8 cellular contexts compared by ENCODE assay signal in genomic region chr7:44846816-44847508, GRCh38. TPM values are rescaled to one million over a fixed set of nuclear protein-coding genes. Genes with fewer than 3 reads are reported as not detected.
DNase-seq lines count a peak whose midpoint lies in the region; ATAC-seq, FAIRE-seq and TF ChIP-seq lines count a peak whose summit lies in the region.

No MANE protein-coding gene starts in this region.

- ATAC-seq in lung (ENCODE audit: insufficient read depth, low FRiP score), result no peak

- peak overlapping the region; percentile 59 for H2AFZ ChIP-seq in astrocyte (ENCODE audit: low read depth, low read length)

- peak overlapping the region; percentile 86 for H3K27ac ChIP-seq in astrocyte (ENCODE audit: low read depth, low read length)
- peak overlapping the region; percentile 96 to 99 for H3K27ac ChIP-seq in lung (ENCODE audit: low read depth in 1 of 2, low read length in 1 of 2)

- H3K27ac Mint-ChIP-seq in astrocyte (ENCODE audit: unreplicated experiment), result peak overlapping the region; percentile 97

- H3K4me2 ChIP-seq in astrocyte (ENCODE audit: low read length), result peak overlapping the region; percentile 93

- no peaks in the 10 kb centered on the region for H3K9me3 Mint-ChIP-seq in astrocyte (ENCODE audit: unreplicated experiment)

- H4K20me1 ChIP-seq in astrocyte (ENCODE audit: insufficient read depth, low read length), result peaks cover 47% of the 10 kb centered on the region

- H3K9ac ChIP-seq in astrocyte (ENCODE audit: low read length), result peak overlapping the region; percentile 96

- H3K36me3 Mint-ChIP-seq in astrocyte (ENCODE audit: low read depth, unreplicated experiment), result no peaks in the 10 kb centered on the region

- POLR2A ChIA-PET in AG04449 (lab: Yijun Ruan, JAX), result interaction anchor here (0.6 to 2.5 kb wide), 3 partner anchors 41 to 265 kb away, joined by 6 to 7 read pairs (median 7); partner anchors contain the start of gene TMED4

- H3K9me3 ChIP-seq in astrocyte (ENCODE audit: insufficient read depth, low read depth, low read length), result no peaks in the 10 kb centered on the region
- no peaks in the 10 kb centered on the region for H3K9me3 ChIP-seq in lung (ENCODE audit: control insufficient read depth in 2 of 2, insufficient read depth in 1 of 2, low read length in 1 of 2)

- H3K27me3 Mint-ChIP-seq in astrocyte (ENCODE audit: low read depth, unreplicated experiment), result no peaks in the 10 kb centered on the region

- no peaks in the 10 kb centered on the region for H3K27me3 ChIP-seq in astrocyte (ENCODE audit: insufficient read depth, low read length)
- no peaks in the 10 kb centered on the region for H3K27me3 ChIP-seq in lung (ENCODE audit: control insufficient read depth, insufficient read depth)

- no peak for TF ChIP-seq CTCF in AG04449 (IDR thresholded peaks at IDR 0.05; ENCODE audit: insufficient read depth, low read length, missing control alignments)
- no peak for TF ChIP-seq CTCF in HFF-Myc (IDR thresholded peaks at IDR 0.05; ENCODE audit: low read depth, low read length, missing control alignments)
- TF ChIP-seq CTCF in astrocyte (IDR thresholded peaks at IDR 0.05; ENCODE audit: insufficient read depth, low read depth, low read length), result no peak
- no peak for TF ChIP-seq CTCF in lung (IDR thresholded peaks at IDR 0.05; ENCODE audit: control extremely low read depth, extremely low read depth)

- WGBS in lung, 2 donors, result 0% methylated on average over 12 of the region's 12 CpGs

- H3K4me3 ChIP-seq in AG04449 (ENCODE audit: low read depth, low read length) (peak overlapping the region; percentile 74), HFF-Myc (replicated peaks; ENCODE audit: low read depth, low read length) (peak overlapping the region; percentile 87), astrocyte (ENCODE audit: insufficient read depth, low read depth, low read length) (peak overlapping the region; percentile 100), lung (peak overlapping the region; percentile 86)

- peak overlapping the region; percentile 95 for H3K4me3 Mint-ChIP-seq in astrocyte (ENCODE audit: unreplicated experiment)

- no peak for FAIRE-seq in astrocyte (lab: Jason Lieb, UNC)

- H3K4me1 Mint-ChIP-seq in astrocyte (ENCODE audit: low read depth, unreplicated experiment), result peaks cover 8% of the 10 kb centered on the region

- CTCF ChIA-PET in AG04449 (lab: Yijun Ruan, JAX), result interaction anchor here (0.7 to 6.8 kb wide), 28 partner anchors 8 to 289 kb away, joined by 3 to 57 read pairs (median 5); partner anchors contain the start of genes DDX56 and TMED4

- no peak for DNase-seq in AG04449 (ENCODE audit: low read depth, low spot score)
- DNase-seq in HFF-Myc (ENCODE audit: extremely low read depth, low read depth), result no peak
- DNase-seq in astrocyte (ENCODE audit: low read depth), result no peak
- no peak for DNase-seq in lung (ENCODE audit: low spot score)
- no peak for DNase-seq in COLO668 (lab: John Stamatoyannopoulos, UW; ENCODE audit: unreplicated experiment)
- no peak for DNase-seq in A172 (ENCODE audit: low spot score)
- no peak for DNase-seq in HK-2 (ENCODE audit: unreplicated experiment)
- DNase-seq in activated CD4-positive, CD25-positive, alpha-beta regulatory T cell treated with anti-CD3 and anti-CD28 coated beads, Interleukin-2, amount 50 U/mL, for 72 hours, result no peak

- H3K36me3 ChIP-seq in astrocyte (ENCODE audit: insufficient read depth, low read length) (no peaks in the 10 kb centered on the region), lung (ENCODE audit: control insufficient read depth in 2 of 2, insufficient read depth in 2 of 2, low read length in 2 of 2) (no peaks in the 10 kb centered on the region)

- H3K4me1 ChIP-seq in astrocyte (ENCODE audit: insufficient read depth, low read length) (peaks cover 16% of the 10 kb centered on the region), lung (ENCODE audit: control insufficient read depth in 2 of 2, insufficient read depth in 2 of 2, low read length in 2 of 2) (peaks cover 2 to 6% of the 10 kb centered on the region in 2 donors)

- H3K79me2 ChIP-seq in astrocyte (ENCODE audit: insufficient read depth, low read length), result peaks cover 56% of the 10 kb centered on the region

RNA-seq across cellular contexts. Expression of gene H2AZ2, which starts 0.9 kb away (rescaled TPM):
- 93.4 and 105 TPM in 2 replicates for total RNA-seq in astrocyte
- 100 to 1,000 TPM; 106 to 202 TPM for total RNA-seq in lung
- polyA plus RNA-seq in lung, result 100 to 1,000 TPM in 1 of 2 donors, 10 to 100 TPM in 1; 81.0 to 117 TPM
- total RNA-seq in A172 (2014; rRNA removed; shearing (Covaris generic)), result 507 and 572 TPM in 2 replicates

RNA-seq across cellular contexts. Expression of gene PURB, which starts 38.4 kb away (rescaled TPM):
- total RNA-seq in astrocyte, result 23.6 and 26.3 TPM in 2 replicates
- total RNA-seq in lung, result 10 to 100 TPM; 22.5 to 48.9 TPM
- 1 to 10 TPM; 7.9 to 8.8 TPM for polyA plus RNA-seq in lung
- 16.9 and 20.9 TPM in 2 replicates for total RNA-seq in A172 (2014; rRNA removed; shearing (Covaris generic))

RNA-seq across cellular contexts. Expression of gene PPIA, which starts 50.5 kb away (rescaled TPM):
- 1,461 and 1,628 TPM in 2 replicates for total RNA-seq in astrocyte
- 1,000 to 10,000 TPM; 1,416 to 1,610 TPM for total RNA-seq in lung
- polyA plus RNA-seq in lung, result 1,000 to 10,000 TPM; 3,319 to 5,113 TPM
- total RNA-seq in A172 (2014; rRNA removed; shearing (Covaris generic)), result 7,457 and 8,235 TPM in 2 replicates
